ENCODE assay signal across 1 cellular context in the genomic region with DNA sequence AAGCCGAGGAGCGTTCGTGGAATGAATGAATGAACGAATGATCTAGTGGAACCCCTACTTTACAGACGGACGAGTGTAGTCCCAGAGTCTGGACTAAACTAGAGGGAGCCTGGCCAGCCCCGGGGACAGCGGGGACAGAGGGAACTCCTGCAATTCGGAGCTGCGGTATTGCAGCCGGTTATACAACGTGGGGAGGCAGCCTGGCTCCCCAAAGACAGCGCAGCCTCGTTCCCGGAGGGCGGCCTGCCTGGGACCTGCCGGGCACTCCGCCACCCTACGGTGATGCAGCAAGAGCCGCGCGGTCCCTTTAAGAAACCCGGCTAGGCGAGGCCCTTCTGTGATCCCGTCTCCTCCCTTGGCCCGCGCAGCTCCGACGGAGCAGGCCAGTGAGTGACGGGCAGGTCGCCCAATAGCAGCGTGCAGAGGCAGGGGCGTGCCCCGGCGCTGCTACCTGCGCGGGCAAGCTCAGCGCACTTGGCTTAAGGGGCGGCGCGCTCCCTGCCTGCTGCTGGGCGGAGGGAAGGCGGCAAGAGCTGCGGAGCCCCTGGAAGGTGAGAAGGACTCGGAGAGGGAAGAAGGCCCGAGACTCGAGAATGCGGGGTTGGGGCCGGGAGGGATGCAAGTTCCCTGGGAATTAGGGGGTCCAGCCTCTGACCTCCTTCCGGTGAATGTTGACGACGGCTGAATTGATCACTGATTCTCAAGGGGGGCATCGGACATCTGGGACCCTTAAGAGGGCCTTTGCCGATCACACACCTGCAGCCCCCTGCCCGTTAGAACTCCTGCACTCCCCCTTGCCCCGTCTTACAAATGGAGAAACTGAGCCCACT.
TF ChIP-seq lines count a peak whose summit lies in the region.

Gene ABCA7 (plus strand): TSS at position 462 of the 830 bp plus-strand sequence. CDS start 1,255 bp downstream, outside the sequence.

TF ChIP-seq in HEK293, 187 proteins besides CTCF, POLR2A, EP300 and RAD21 (continued from another document):
- TF ChIP-seq ZBTB49 (tag by site-specific recombination; IDR thresholded peaks at IDR 0.05; ENCODE audit: low read depth) = no peak
